ENCODE assay signal across 1 cellular context in the genomic region with DNA sequence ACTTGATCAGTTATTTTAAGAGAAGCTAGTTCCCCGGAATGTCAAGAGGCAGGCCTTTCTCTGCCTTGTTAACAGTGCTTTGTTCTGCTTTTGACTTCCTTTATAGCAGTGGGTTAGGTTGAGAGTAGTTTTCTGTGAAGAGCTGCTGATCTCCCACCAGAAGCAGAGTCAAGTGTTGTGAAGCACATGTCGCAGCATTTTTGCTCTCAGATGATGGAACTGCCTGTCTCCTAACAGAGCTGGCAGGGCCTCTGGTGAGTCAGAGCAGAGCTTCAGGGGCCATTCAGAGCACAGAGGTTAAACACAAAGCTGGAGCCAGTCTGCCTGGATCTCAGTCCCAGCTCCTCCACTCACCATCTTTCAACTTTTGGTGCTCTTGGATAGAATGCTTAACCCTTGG.
TF ChIP-seq lines count a peak whose summit lies in the region.

No MANE protein-coding gene starts in this region.

TF ChIP-seq in WTC11, 78 proteins besides CTCF, POLR2A, EP300 and RAD21 (continued from another document):
- TF ChIP-seq ZBTB21 (CRISPR knock-in tag; IDR thresholded peaks at IDR 0.05; ENCODE audit: borderline replicate concordance) (no peak), ZNF232 (CRISPR knock-in tag; IDR thresholded peaks at IDR 0.05) (no peak), NR2C2 (CRISPR knock-in tag; IDR thresholded peaks at IDR 0.05) (no peak), NFE2L1 (CRISPR knock-in tag; IDR thresholded peaks at IDR 0.05) (no peak)
- TF ChIP-seq, protein P1, sequence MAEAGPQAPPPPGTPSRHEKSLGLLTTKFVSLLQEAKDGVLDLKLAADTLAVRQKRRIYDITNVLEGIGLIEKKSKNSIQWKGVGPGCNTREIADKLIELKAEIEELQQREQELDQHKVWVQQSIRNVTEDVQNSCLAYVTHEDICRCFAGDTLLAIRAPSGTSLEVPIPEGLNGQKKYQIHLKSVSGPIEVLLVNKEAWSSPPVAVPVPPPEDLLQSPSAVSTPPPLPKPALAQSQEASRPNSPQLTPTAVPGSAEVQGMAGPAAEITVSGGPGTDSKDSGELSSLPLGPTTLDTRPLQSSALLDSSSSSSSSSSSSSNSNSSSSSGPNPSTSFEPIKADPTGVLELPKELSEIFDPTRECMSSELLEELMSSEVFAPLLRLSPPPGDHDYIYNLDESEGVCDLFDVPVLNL (CRISPR knock-in tag; IDR thresholded peaks at IDR 0.05; ENCODE audit: borderline replicate concordance, low read depth) = no peak
